In the genomic region with DNA sequence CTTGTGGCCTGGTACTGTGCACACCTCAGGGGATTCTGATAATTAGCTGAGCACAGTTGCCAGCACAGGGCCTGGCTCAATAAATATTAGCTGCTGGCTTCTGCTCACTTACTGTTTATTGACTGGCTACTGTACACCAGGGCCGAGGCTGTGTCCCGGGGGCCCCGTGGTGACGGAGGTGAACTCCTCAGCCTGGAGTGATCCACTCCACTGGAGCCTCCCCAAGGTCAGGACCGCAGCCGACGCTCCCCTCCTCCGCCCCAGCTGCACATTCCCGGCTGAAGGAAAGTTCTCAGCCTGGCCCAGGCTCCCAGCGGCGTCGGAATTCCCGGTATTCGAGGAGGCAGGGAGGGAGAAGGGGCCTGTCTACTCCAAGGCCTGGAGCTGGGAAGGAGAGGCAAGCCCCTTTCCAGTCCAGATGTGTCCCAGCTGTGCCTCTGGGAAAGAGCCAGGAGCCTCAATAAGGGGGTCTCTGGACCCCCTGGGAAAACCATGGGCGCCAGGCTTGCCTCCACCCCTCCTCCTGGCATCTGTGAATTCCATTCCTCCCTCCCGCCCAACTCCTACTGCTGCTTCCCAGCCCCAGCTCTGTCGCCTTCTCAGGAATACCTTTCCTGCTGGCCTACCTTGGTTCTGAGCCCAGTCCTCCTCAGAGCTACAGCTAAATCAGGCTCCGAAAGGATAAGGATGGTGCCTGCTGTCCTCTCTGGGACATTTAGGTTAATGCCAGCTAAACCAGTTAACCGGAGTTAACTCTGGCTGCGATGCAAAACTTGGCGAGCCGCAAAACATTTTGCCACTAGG, we compare ENCODE assay signal across 1 cellular context.
TF ChIP-seq lines count a peak whose summit lies in the region.

No MANE protein-coding gene starts in this region.

TF ChIP-seq in HepG2, 621 proteins besides CTCF, POLR2A, EP300 and RAD21 (continues in another document):
- TF ChIP-seq U2AF2 (IDR thresholded peaks at IDR 0.05; ENCODE audit: low read depth, low read length) = no peak
- no peak for TF ChIP-seq MAZ (IDR thresholded peaks at IDR 0.05; ENCODE audit: borderline replicate concordance, low read depth, low read length)
- no peak; the same call in 1 of the 2 replicates for TF ChIP-seq MAZ (CRISPR knock-in tag; IDR thresholded peaks at IDR 0.05; ENCODE audit: low read depth)
- no peak for TF ChIP-seq IRX3 (CRISPR knock-in tag; IDR thresholded peaks at IDR 0.05; ENCODE audit: borderline replicate concordance, low read depth)
- no peak for TF ChIP-seq TBL1XR1 (IDR thresholded peaks at IDR 0.05; ENCODE audit: borderline replicate concordance, low read length, partially characterized antibody)
- no peak for TF ChIP-seq JUNB (CRISPR knock-in tag; IDR thresholded peaks at IDR 0.05; ENCODE audit: borderline replicate concordance)
- TF ChIP-seq HNRNPLL (IDR thresholded peaks at IDR 0.05; ENCODE audit: low read depth, low read length, poor library complexity, severe bottlenecking) = peak; percentile 77
- TF ChIP-seq NFKB2 (CRISPR knock-in tag; IDR thresholded peaks at IDR 0.05; ENCODE audit: borderline replicate concordance) = no peak; the same call in 1 of the 2 replicates
- TF ChIP-seq ZNF660 (CRISPR knock-in tag; IDR thresholded peaks at IDR 0.05; ENCODE audit: borderline replicate concordance, low read depth) = no peak
- TF ChIP-seq, protein P1, sequence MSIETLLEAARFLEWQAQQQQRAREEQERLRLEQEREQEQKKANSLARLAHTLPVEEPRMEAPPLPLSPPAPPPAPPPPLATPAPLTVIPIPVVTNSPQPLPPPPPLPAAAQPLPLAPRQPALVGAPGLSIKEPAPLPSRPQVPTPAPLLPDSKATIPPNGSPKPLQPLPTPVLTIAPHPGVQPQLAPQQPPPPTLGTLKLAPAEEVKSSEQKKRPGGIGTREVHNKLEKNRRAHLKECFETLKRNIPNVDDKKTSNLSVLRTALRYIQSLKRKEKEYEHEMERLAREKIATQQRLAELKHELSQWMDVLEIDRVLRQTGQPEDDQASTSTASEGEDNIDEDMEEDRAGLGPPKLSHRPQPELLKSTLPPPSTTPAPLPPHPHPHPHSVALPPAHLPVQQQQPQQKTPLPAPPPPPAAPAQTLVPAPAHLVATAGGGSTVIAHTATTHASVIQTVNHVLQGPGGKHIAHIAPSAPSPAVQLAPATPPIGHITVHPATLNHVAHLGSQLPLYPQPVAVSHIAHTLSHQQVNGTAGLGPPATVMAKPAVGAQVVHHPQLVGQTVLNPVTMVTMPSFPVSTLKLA (IDR thresholded peaks at IDR 0.05) = no peak
- TF ChIP-seq ESRRA (CRISPR knock-in tag; IDR thresholded peaks at IDR 0.05; ENCODE audit: low read depth) = no peak
- no peak for TF ChIP-seq FOXM1 (CRISPR knock-in tag; IDR thresholded peaks at IDR 0.05)
- no peak for TF ChIP-seq ZNF446 (CRISPR knock-in tag; IDR thresholded peaks at IDR 0.05)
- 0 out of 2 replicates have a peak, but pooled peaks have one; percentile 38 for TF ChIP-seq GABPB1 (CRISPR knock-in tag; IDR thresholded peaks at IDR 0.05)
- no peak for TF ChIP-seq ZNF335 (CRISPR knock-in tag; IDR thresholded peaks at IDR 0.05)
- TF ChIP-seq, protein P2, sequence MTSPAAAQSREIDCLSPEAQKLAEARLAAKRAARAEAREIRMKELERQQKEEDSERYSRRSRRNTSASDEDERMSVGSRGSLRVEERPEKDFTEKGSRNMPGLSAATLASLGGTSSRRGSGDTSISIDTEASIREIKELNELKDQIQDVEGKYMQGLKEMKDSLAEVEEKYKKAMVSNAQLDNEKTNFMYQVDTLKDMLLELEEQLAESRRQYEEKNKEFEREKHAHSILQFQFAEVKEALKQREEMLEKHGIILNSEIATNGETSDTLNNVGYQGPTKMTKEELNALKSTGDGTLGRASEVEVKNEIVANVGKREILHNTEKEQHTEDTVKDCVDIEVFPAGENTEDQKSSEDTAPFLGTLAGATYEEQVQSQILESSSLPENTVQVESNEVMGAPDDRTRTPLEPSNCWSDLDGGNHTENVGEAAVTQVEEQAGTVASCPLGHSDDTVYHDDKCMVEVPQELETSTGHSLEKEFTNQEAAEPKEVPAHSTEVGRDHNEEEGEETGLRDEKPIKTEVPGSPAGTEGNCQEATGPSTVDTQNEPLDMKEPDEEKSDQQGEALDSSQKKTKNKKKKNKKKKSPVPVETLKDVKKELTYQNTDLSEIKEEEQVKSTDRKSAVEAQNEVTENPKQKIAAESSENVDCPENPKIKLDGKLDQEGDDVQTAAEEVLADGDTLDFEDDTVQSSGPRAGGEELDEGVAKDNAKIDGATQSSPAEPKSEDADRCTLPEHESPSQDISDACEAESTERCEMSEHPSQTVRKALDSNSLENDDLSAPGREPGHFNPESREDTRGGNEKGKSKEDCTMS (CRISPR knock-in tag; conservative IDR thresholded peaks at IDR 0.05) = no peak
- no peak for TF ChIP-seq RAD51 (IDR thresholded peaks at IDR 0.05; ENCODE audit: borderline replicate concordance)
- TF ChIP-seq, protein P3, sequence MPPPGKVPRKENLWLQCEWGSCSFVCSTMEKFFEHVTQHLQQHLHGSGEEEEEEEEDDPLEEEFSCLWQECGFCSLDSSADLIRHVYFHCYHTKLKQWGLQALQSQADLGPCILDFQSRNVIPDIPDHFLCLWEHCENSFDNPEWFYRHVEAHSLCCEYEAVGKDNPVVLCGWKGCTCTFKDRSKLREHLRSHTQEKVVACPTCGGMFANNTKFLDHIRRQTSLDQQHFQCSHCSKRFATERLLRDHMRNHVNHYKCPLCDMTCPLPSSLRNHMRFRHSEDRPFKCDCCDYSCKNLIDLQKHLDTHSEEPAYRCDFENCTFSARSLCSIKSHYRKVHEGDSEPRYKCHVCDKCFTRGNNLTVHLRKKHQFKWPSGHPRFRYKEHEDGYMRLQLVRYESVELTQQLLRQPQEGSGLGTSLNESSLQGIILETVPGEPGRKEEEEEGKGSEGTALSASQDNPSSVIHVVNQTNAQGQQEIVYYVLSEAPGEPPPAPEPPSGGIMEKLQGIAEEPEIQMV (CRISPR knock-in tag; IDR thresholded peaks at IDR 0.05; ENCODE audit: low read depth) = no peak
- TF ChIP-seq, protein P4, sequence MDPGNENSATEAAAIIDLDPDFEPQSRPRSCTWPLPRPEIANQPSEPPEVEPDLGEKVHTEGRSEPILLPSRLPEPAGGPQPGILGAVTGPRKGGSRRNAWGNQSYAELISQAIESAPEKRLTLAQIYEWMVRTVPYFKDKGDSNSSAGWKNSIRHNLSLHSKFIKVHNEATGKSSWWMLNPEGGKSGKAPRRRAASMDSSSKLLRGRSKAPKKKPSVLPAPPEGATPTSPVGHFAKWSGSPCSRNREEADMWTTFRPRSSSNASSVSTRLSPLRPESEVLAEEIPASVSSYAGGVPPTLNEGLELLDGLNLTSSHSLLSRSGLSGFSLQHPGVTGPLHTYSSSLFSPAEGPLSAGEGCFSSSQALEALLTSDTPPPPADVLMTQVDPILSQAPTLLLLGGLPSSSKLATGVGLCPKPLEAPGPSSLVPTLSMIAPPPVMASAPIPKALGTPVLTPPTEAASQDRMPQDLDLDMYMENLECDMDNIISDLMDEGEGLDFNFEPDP (CRISPR knock-in tag; conservative IDR thresholded peaks at IDR 0.05) = no peak
- no peak for TF ChIP-seq ZNF629 (CRISPR knock-in tag; conservative IDR thresholded peaks at IDR 0.05)
- no peak for TF ChIP-seq NFE2L1 (CRISPR knock-in tag; IDR thresholded peaks at IDR 0.05; ENCODE audit: borderline replicate concordance)
- TF ChIP-seq PHF8 (CRISPR knock-in tag; IDR thresholded peaks at IDR 0.05) = peak; percentile 54; the same call in 1 of the 2 replicates
- no peak; the same call in 1 of the 2 replicates for TF ChIP-seq HMG20A (CRISPR knock-in tag; IDR thresholded peaks at IDR 0.05; ENCODE audit: borderline replicate concordance)
- TF ChIP-seq GZF1 (CRISPR knock-in tag; IDR thresholded peaks at IDR 0.05) = no peak
- no peak for TF ChIP-seq HDAC6 (IDR thresholded peaks at IDR 0.05; ENCODE audit: low read depth, low read length)
- TF ChIP-seq, protein P5, sequence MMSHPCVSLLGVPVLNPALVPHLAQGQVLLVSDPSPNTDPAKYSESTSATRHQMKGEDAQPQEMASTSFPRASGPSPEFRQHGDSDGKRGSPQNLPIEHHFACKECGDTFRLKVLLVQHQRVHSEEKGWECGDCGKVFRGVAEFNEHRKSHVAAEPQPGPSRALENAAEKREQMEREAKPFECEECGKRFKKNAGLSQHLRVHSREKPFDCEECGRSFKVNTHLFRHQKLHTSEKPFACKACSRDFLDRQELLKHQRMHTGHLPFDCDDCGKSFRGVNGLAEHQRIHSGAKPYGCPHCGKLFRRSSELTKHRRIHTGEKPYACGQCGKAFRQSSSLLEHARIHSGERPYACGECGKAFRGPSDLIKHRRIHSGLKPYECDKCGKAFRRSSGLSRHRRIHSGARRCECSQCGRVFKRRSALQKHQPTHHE (CRISPR knock-in tag; IDR thresholded peaks at IDR 0.05; ENCODE audit: borderline replicate concordance) = no peak
- TF ChIP-seq SNAI1 (CRISPR knock-in tag; IDR thresholded peaks at IDR 0.05; ENCODE audit: borderline replicate concordance) = no peak
- TF ChIP-seq, protein P6, sequence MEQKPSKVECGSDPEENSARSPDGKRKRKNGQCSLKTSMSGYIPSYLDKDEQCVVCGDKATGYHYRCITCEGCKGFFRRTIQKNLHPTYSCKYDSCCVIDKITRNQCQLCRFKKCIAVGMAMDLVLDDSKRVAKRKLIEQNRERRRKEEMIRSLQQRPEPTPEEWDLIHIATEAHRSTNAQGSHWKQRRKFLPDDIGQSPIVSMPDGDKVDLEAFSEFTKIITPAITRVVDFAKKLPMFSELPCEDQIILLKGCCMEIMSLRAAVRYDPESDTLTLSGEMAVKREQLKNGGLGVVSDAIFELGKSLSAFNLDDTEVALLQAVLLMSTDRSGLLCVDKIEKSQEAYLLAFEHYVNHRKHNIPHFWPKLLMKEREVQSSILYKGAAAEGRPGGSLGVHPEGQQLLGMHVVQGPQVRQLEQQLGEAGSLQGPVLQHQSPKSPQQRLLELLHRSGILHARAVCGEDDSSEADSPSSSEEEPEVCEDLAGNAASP (CRISPR knock-in tag; IDR thresholded peaks at IDR 0.05; ENCODE audit: borderline replicate concordance) = peak; percentile 49; the same call in 1 of the 2 replicates
- no peak for TF ChIP-seq SIN3B (IDR thresholded peaks at IDR 0.05; ENCODE audit: low read length)
- TF ChIP-seq KLF13 (CRISPR knock-in tag; IDR thresholded peaks at IDR 0.05) = no peak
- TF ChIP-seq, protein P7, sequence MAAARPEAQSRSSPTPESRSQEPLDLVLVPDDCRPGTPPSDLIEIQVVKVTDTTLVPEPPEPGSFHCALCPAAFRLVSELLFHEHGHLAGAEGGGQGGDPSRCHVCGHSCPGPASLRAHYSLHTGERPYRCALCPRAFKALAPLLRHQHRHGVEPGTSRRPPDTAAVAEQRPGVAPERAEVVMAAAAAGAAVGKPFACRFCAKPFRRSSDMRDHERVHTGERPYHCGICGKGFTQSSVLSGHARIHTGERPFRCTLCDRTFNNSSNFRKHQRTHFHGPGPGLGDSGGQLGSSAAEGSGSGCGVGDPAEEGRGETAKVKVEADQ (CRISPR knock-in tag; IDR thresholded peaks at IDR 0.05; ENCODE audit: borderline replicate concordance) = no peak
- TF ChIP-seq, protein P8, sequence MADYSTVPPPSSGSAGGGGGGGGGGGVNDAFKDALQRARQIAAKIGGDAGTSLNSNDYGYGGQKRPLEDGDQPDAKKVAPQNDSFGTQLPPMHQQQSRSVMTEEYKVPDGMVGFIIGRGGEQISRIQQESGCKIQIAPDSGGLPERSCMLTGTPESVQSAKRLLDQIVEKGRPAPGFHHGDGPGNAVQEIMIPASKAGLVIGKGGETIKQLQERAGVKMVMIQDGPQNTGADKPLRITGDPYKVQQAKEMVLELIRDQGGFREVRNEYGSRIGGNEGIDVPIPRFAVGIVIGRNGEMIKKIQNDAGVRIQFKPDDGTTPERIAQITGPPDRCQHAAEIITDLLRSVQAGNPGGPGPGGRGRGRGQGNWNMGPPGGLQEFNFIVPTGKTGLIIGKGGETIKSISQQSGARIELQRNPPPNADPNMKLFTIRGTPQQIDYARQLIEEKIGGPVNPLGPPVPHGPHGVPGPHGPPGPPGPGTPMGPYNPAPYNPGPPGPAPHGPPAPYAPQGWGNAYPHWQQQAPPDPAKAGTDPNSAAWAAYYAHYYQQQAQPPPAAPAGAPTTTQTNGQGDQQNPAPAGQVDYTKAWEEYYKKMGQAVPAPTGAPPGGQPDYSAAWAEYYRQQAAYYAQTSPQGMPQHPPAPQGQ (CRISPR knock-in tag; IDR thresholded peaks at IDR 0.05; ENCODE audit: borderline replicate concordance) = no peak
- peak; percentile 44; the same call in 1 of the 2 replicates for TF ChIP-seq RARA (CRISPR knock-in tag; IDR thresholded peaks at IDR 0.05)
- TF ChIP-seq IRF2 (CRISPR knock-in tag; IDR thresholded peaks at IDR 0.05) = no peak
- TF ChIP-seq ZBTB3 (CRISPR knock-in tag; IDR thresholded peaks at IDR 0.05; ENCODE audit: borderline replicate concordance, low read depth) = no peak
- TF ChIP-seq KMT2A (CRISPR knock-in tag; IDR thresholded peaks at IDR 0.05) = no peak
- TF ChIP-seq ZNF121 (CRISPR knock-in tag; IDR thresholded peaks at IDR 0.05) = peak; percentile 23; the same call in 1 of the 2 replicates
- no peak for TF ChIP-seq ZNF746 (CRISPR knock-in tag; IDR thresholded peaks at IDR 0.05)
- TF ChIP-seq, protein P9, sequence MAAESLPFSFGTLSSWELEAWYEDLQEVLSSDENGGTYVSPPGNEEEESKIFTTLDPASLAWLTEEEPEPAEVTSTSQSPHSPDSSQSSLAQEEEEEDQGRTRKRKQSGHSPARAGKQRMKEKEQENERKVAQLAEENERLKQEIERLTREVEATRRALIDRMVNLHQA (CRISPR knock-in tag; IDR thresholded peaks at IDR 0.05) = no peak
- TF ChIP-seq, protein P10, sequence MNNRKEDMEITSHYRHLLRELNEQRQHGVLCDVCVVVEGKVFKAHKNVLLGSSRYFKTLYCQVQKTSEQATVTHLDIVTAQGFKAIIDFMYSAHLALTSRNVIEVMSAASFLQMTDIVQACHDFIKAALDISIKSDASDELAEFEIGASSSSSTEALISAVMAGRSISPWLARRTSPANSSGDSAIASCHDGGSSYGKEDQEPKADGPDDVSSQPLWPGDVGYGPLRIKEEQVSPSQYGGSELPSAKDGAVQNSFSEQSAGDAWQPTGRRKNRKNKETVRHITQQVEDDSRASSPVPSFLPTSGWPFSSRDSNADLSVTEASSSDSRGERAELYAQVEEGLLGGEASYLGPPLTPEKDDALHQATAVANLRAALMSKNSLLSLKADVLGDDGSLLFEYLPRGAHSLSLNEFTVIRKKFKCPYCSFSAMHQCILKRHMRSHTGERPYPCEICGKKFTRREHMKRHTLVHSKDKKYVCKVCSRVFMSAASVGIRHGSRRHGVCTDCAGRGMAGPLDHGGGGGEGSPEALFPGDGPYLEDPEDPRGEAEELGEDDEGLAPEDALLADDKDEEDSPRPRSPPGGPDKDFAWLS (CRISPR knock-in tag; IDR thresholded peaks at IDR 0.05; ENCODE audit: borderline replicate concordance) = no peak
- TF ChIP-seq ZKSCAN1 (IDR thresholded peaks at IDR 0.05; ENCODE audit: low read length) = no peak
- no peak for TF ChIP-seq TBP (CRISPR knock-in tag; IDR thresholded peaks at IDR 0.05)
- no peak for TF ChIP-seq REXO4 (CRISPR knock-in tag; IDR thresholded peaks at IDR 0.05; ENCODE audit: borderline replicate concordance)
- no peak for TF ChIP-seq SCMH1 (CRISPR knock-in tag; IDR thresholded peaks at IDR 0.05; ENCODE audit: borderline replicate concordance)
- TF ChIP-seq HNF4G (IDR thresholded peaks at IDR 0.05; ENCODE audit: borderline replicate concordance, low read depth, low read length) = no peak
- no peak for TF ChIP-seq HNF4G (CRISPR knock-in tag; IDR thresholded peaks at IDR 0.05; ENCODE audit: borderline replicate concordance, low read depth)
